12 cellular contexts compared by ENCODE assay signal in the genomic region with DNA sequence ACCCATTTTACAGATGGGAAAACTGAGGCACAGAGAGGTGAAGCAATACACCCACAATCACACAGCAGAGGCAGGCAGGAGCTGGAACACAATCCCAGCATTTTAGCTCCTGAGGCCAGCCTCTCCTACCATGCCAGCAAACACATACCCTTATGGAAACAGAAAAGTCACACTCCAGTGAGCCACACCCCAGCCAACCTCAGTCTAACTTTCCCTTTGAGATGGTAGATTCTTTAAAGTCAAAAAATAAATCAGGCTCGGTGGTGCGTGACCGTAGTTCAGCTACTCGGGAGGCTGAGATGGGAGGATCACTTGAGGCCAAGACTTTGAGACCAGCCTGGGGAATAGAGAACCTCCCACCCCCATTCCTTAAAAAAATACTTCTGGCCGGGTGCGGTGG. TPM values are rescaled to one million over a fixed set of nuclear protein-coding genes. Genes with fewer than 3 reads are reported as not detected.
A peak's percentile ranks its signal among the peaks of the same experiment; 100 is the strongest.
DNase-seq lines count a peak whose midpoint lies in the region; ATAC-seq, FAIRE-seq and TF ChIP-seq lines count a peak whose summit lies in the region.
"Not testable (repeated sequence)": the region's sequence is repeated elsewhere in the genome, so short reads cannot be mapped to it uniquely, and the experiment has no call there.
"Had no signal": no experiment of that assay in that cellular context is flagged by ENCODE, and none has a peak within 500 bp of the region (broad histone marks: within the 10 kb centered on the region; RNA-seq: fewer than 3 reads in every experiment).

No MANE protein-coding gene starts in this region.

- not testable (repeated sequence) for BruUV-seq in GM12878 (replicated peaks; lab: Mats Ljungman, UMichigan)

- RAD21 ChIA-PET in GM12878 (lab: Charles Lee; ENCODE audit: unreplicated experiment): not testable (repeated sequence)

- H3K36me3 ChIP-seq in GM12878 (ENCODE audit: control insufficient read depth in 2 of 2, insufficient read depth in 2 of 2, low read length in 1 of 2): not testable (repeated sequence)

- peak; percentile 84 for FAIRE-seq in GM12878 (lab: Jason Lieb, UNC)

- H2AFZ ChIP-seq in GM12878 (ENCODE audit: control insufficient read depth, low read depth, low read length): not testable (repeated sequence)

- SMC1A ChIA-PET in GM12878 (lab: Charles Lee; ENCODE audit: uncharacterized antibody, unreplicated experiment): not testable (repeated sequence)

- H3K9ac ChIP-seq in GM12878 (ENCODE audit: control insufficient read depth, insufficient read depth, low read length): not testable (repeated sequence)

- not testable (repeated sequence) for H3K4me1 ChIP-seq in GM12878 (ENCODE audit: control insufficient read depth, insufficient read depth, low read length)

- CTCF ChIA-PET in GM12878 (lab: Yijun Ruan, JAX): not testable (repeated sequence)

- in situ Hi-C loops in GM12878 (cut with MboI): not testable (repeated sequence)

- no CpG with 5 or more reads among the region's 6 CpGs for WGBS in GM12878 (ENCODE audit: insufficient coverage, insufficient replicate concordance, low lambda C conversion rate, missing lambda C conversion rate)

- H3K4me2 ChIP-seq in GM12878 (ENCODE audit: control insufficient read depth, insufficient read depth): not testable (repeated sequence)

- H3K4me3 ChIP-seq in GM12878: not testable (repeated sequence)

- TF ChIP-seq POLR2A in GM12878 (IDR thresholded peaks at IDR 0.05; ENCODE audit: low read depth, low read length): not testable (repeated sequence)

- DNase-seq in GM12878 (ENCODE audit: low read depth, low spot score): not testable (repeated sequence)

- not testable (repeated sequence) for H3K79me2 ChIP-seq in GM12878 (ENCODE audit: control insufficient read depth, insufficient read depth, low read length)

- H3K9me3 ChIP-seq in GM12878 (replicated peaks; ENCODE audit: control insufficient read depth, insufficient read depth, low read length): not testable (repeated sequence)

- not testable (repeated sequence) for TF ChIP-seq EP300 in GM12878 (IDR thresholded peaks at IDR 0.05; ENCODE audit: borderline replicate concordance in 1 of 2, control insufficient read depth in 1 of 2, low read depth in 2 of 2, low read length in 2 of 2)

- not testable (repeated sequence) for H3K27ac ChIP-seq in GM12878 (ENCODE audit: control insufficient read depth, insufficient read depth)

- intact Hi-C loops in GM12878 (cut with micrococcal nuclease; ENCODE audit: unreplicated experiment): not testable (repeated sequence)

- not testable (repeated sequence) for TF ChIP-seq CTCF in GM12878 (IDR thresholded peaks at IDR 0.05 in 2 of 3, conservative IDR thresholded peaks at IDR 0.05 in 1 of 3; ENCODE audit: control insufficient read depth in 2 of 3, extremely low read depth in 1 of 3, insufficient read depth in 1 of 3, low read depth in 3 of 3, low read length in 3 of 3)

- H4K20me1 ChIP-seq in GM12878 (ENCODE audit: control insufficient read depth, insufficient read depth): not testable (repeated sequence)

- not testable (repeated sequence) for H3K27me3 ChIP-seq in GM12878 (replicated peaks in 1 of 2; ENCODE audit: control insufficient read depth in 2 of 2, insufficient read depth in 2 of 2, low read length in 1 of 2)

- not testable (repeated sequence) for TF ChIP-seq RAD21 in GM12878 (IDR thresholded peaks at IDR 0.05; ENCODE audit: insufficient read depth, low read depth, low read length)

- peak; percentile 40 for ATAC-seq in GM18502 (IDR thresholded peaks at IDR 0.05; ENCODE audit: poor library complexity, unreplicated experiment)
- peak; percentile 31 for ATAC-seq in GM18907 (IDR thresholded peaks at IDR 0.05; ENCODE audit: unreplicated experiment)
- peak; percentile 38 for ATAC-seq in GM21390 (IDR thresholded peaks at IDR 0.05; ENCODE audit: unreplicated experiment)
- ATAC-seq in HG02642 (IDR thresholded peaks at IDR 0.05; ENCODE audit: poor library complexity, unreplicated experiment): peak; percentile 30
- peak; percentile 37 for ATAC-seq in HG03103 (IDR thresholded peaks at IDR 0.05; ENCODE audit: low read depth, unreplicated experiment)
- peak; percentile 30 for ATAC-seq in HG03432 (IDR thresholded peaks at IDR 0.05; ENCODE audit: unreplicated experiment)
- ATAC-seq in GM12878: peak; percentile 55

- POLR2A ChIA-PET in GM12878 (lab: Charles Lee): not testable (repeated sequence)

RNA-seq across cellular contexts. Expression of gene GRAP, which starts 10.6 kb away (rescaled TPM):
- total RNA-seq in GM12878 (2013; cell fraction: nucleolus; rRNA removed): 20.9 and 22.9 TPM in 2 replicates
- 72.6 and 78.3 TPM in 2 replicates for total RNA-seq in GM12878 (2014; rRNA removed)
- 36.3 and 37.5 TPM in 2 replicates for total RNA-seq in GM12878 (2014; rRNA removed; fragmentation: Illumina TruSeq; extraction: Trizol)
- total RNA-seq in GM12878 (2021): 50.4 and 51.2 TPM in 2 replicates
- 9.0 TPM for polyA plus RNA-seq in GM12878 (2011; ENCODE audit: low read depth)
- 11.0 and 18.5 TPM in 2 replicates for polyA plus RNA-seq in GM12878 (2011; rRNA removed)
- 27.0 and 33.8 TPM in 2 replicates for polyA plus RNA-seq in GM12878 (2011; cell fraction: cytosol; rRNA removed)
- 34.3 and 41.5 TPM in 2 replicates for polyA plus RNA-seq in GM12878 (2011; cell fraction: nucleus; rRNA removed)
- polyA plus RNA-seq in GM12878 (2012): 29.0 and 29.6 TPM in 2 replicates
- 31.2 and 40.1 TPM in 2 replicates for polyA plus RNA-seq in GM12878 (2014; fragmentation: Illumina TruSeq; extraction: Trizol)
- 1 to 10 TPM in 1 of 2 experiments, under 1 TPM in 1; 0.58 to 1.7 TPM for polyA plus RNA-seq in GM12878 (2014; fragmentation: Nextera tagmentation; extraction: Ambion mirVana)
- 65.2 and 72.3 TPM in 2 replicates for polyA plus RNA-seq in GM12878 (2014; rRNA removed)
- polyA plus RNA-seq in GM12878 (2016; fragmentation: Nextera tagmentation; extraction: Ambion mirVana): 10 to 100 TPM; 30.6 to 35.6 TPM
- polyA minus RNA-seq in GM12878 (2011; rRNA and poly(A)+ RNA removed): 9.7 and 24.5 TPM in 2 replicates
- 9.0 and 9.9 TPM in 2 replicates for polyA minus RNA-seq in GM12878 (2011; cell fraction: cytosol; rRNA and poly(A)+ RNA removed)
- 12.0 and 14.2 TPM in 2 replicates for polyA minus RNA-seq in GM12878 (2011; cell fraction: nucleus; rRNA and poly(A)+ RNA removed)
- total RNA-seq: A172, Calu3, Daoy, GM23248, LHCN-M2 had no signal
- polyA plus RNA-seq: GM23248 had no signal

RNA-seq across cellular contexts. Expression of gene FAM83G, which starts 31.6 kb away (rescaled TPM):
- total RNA-seq in GM12878 (2013; cell fraction: nucleolus; rRNA removed): 23.3 and 27.2 TPM in 2 replicates
- 14.1 and 14.8 TPM in 2 replicates for total RNA-seq in GM12878 (2014; rRNA removed)
- total RNA-seq in GM12878 (2014; rRNA removed; fragmentation: Illumina TruSeq; extraction: Trizol): 5.8 and 6.9 TPM in 2 replicates
- 15.1 and 16.7 TPM in 2 replicates for total RNA-seq in GM12878 (2021)
- 1.5 TPM for polyA plus RNA-seq in GM12878 (2011; ENCODE audit: low read depth)
- polyA plus RNA-seq in GM12878 (2011; rRNA removed): 3.8 and 7.5 TPM in 2 replicates
- 8.7 and 11.9 TPM in 2 replicates for polyA plus RNA-seq in GM12878 (2011; cell fraction: cytosol; rRNA removed)
- 32.3 and 34.6 TPM in 2 replicates for polyA plus RNA-seq in GM12878 (2011; cell fraction: nucleus; rRNA removed)
- 5.1 and 5.5 TPM in 2 replicates for polyA plus RNA-seq in GM12878 (2012)
- polyA plus RNA-seq in GM12878 (2014; fragmentation: Illumina TruSeq; extraction: Trizol): 3.3 and 5.9 TPM in 2 replicates
- polyA plus RNA-seq in GM12878 (2014; fragmentation: Nextera tagmentation; extraction: Ambion mirVana): under 1 TPM; 0.03 to 0.07 TPM
- polyA plus RNA-seq in GM12878 (2014; rRNA removed): 11.7 and 13.1 TPM in 2 replicates
- polyA plus RNA-seq in GM12878 (2016; fragmentation: Nextera tagmentation; extraction: Ambion mirVana): 1 to 10 TPM; 5.0 to 6.0 TPM
- polyA minus RNA-seq in GM12878 (2011; rRNA and poly(A)+ RNA removed): 7.5 and 14.2 TPM in 2 replicates
- 5.8 and 6.5 TPM in 2 replicates for polyA minus RNA-seq in GM12878 (2011; cell fraction: cytosol; rRNA and poly(A)+ RNA removed)
- polyA minus RNA-seq in GM12878 (2011; cell fraction: nucleus; rRNA and poly(A)+ RNA removed): 8.9 and 13.5 TPM in 2 replicates
